11 cellular contexts compared by ENCODE assay signal in the genomic region with DNA sequence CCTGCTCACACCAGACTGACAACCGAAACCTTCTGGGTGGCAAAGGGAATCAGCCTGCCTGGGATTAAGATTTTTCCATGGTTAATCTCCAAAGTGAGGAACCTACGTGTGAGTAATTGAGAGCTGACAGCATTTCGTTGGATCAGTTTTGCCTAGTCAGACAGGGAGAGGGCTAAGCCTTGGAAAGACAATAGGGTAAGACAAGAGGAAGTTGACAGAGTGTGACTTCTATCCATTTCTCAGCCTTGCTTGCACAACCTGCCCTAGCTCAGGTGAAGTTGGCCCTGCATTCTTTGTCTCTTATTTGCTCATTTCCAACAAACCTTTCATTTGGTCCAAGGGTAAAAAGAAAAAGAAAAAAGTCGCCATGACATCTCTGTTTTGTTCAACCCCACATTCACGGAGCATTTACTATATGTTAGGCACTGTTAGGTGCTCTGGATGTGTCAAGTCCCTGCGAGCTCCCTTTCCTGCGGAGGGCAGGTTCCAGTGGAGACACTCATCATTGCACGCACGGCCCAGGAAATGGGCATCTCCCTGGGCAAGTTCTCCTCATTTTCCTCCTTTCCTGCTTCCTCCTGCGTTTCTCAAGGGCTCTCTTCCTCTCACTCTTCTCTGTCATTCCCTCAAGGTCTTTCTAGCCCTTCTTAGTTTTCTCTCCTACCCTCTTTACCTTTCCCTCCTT. TPM values are rescaled to one million over a fixed set of nuclear protein-coding genes. Genes with fewer than 3 reads are reported as not detected.
DNase-seq lines count a peak whose midpoint lies in the region; ATAC-seq, FAIRE-seq and TF ChIP-seq lines count a peak whose summit lies in the region.
"Had no signal": no experiment of that assay in that cellular context is flagged by ENCODE, and none has a peak within 500 bp of the region (broad histone marks: within the 10 kb centered on the region; RNA-seq: fewer than 3 reads in every experiment).

No MANE protein-coding gene starts in this region.

- no peak for TF ChIP-seq CTCF in A549 (IDR thresholded peaks at IDR 0.05)
- TF ChIP-seq CTCF in endothelial cell of umbilical vein (IDR thresholded peaks at IDR 0.05; ENCODE audit: extremely low read depth in 1 of 2, insufficient read depth in 1 of 2, low read depth in 1 of 2, low read length in 2 of 2): no peak
- TF ChIP-seq CTCF in ovary (IDR thresholded peaks at IDR 0.05): no peak

- H3K36me3 ChIP-seq in endothelial cell of umbilical vein (ENCODE audit: control insufficient read depth in 2 of 2, extremely low read depth in 1 of 2, insufficient read depth in 2 of 2, low read length in 2 of 2) (no peaks in the 10 kb centered on the region), ovary (no peaks in the 10 kb centered on the region), Karpas-422 (ENCODE audit: insufficient read depth, low read length) (no peaks in the 10 kb centered on the region)

- H3K4me3 ChIP-seq in A549 (no peak overlapping the region), endothelial cell of umbilical vein (replicated peaks in 1 of 3; ENCODE audit: insufficient read depth in 1 of 3, low read depth in 1 of 3, low read length in 3 of 3) (no peak overlapping the region), ovary (no peak overlapping the region), Karpas-422 (ENCODE audit: low read length) (no peak overlapping the region)

- H2AFZ ChIP-seq in endothelial cell of umbilical vein (ENCODE audit: low read depth, low read length) (no peak overlapping the region), Karpas-422 (ENCODE audit: low read length) (no peak overlapping the region)

- no peaks in the 10 kb centered on the region for H3K9me3 ChIP-seq in A549
- no peaks in the 10 kb centered on the region for H3K9me3 ChIP-seq in endothelial cell of umbilical vein (replicated peaks; ENCODE audit: control insufficient read depth, insufficient read depth, low read length)
- no peaks in the 10 kb centered on the region for H3K9me3 ChIP-seq in ovary
- no peaks in the 10 kb centered on the region for H3K9me3 ChIP-seq in Karpas-422 (ENCODE audit: low read length)

- peak overlapping the region; percentile 89 to 98 for H3K27ac ChIP-seq in A549
- H3K27ac ChIP-seq in endothelial cell of umbilical vein (ENCODE audit: insufficient read depth, low read depth, low read length): peak overlapping the region; percentile 49
- peak overlapping the region; percentile 7 to 20 for H3K27ac ChIP-seq in ovary
- no peak overlapping the region for H3K27ac ChIP-seq in Karpas-422 (ENCODE audit: low read length)

- H3K9ac ChIP-seq in endothelial cell of umbilical vein (replicated peaks; ENCODE audit: extremely low read depth, insufficient read depth, low read length): no peak overlapping the region
- no peak overlapping the region for H3K9ac ChIP-seq in Karpas-422 (ENCODE audit: low read length)

- H3K27me3 ChIP-seq in endothelial cell of umbilical vein (ENCODE audit: control insufficient read depth in 2 of 2, insufficient read depth in 2 of 2, low read length in 2 of 2) (no peaks in the 10 kb centered on the region), ovary (no peaks in the 10 kb centered on the region), Karpas-422 (ENCODE audit: low read length) (0 out of 2 replicates have a peak, but pooled peaks cover 2% of the 10 kb centered on the region)

- FAIRE-seq in A549 (lab: Jason Lieb, UNC) (peak; percentile 28), endothelial cell of umbilical vein (lab: Jason Lieb, UNC) (peak; percentile 85)

- H3K4me1 ChIP-seq in A549: peaks cover 97% of the 10 kb centered on the region
- peaks cover 58% of the 10 kb centered on the region for H3K4me1 ChIP-seq in endothelial cell of umbilical vein (ENCODE audit: control insufficient read depth, extremely low read depth, insufficient read depth, low read length)
- peaks cover 32% of the 10 kb centered on the region for H3K4me1 ChIP-seq in ovary (ENCODE audit: insufficient read depth)
- no peaks in the 10 kb centered on the region for H3K4me1 ChIP-seq in Karpas-422 (ENCODE audit: low read length)

- BruUV-seq in endothelial cell of umbilical vein (replicated peaks; lab: Mats Ljungman, UMichigan): no TSS peak

- WGBS in A549 (ENCODE audit: missing lambda C conversion rate): 17% methylated on average over 10 of the region's 10 CpGs
- WGBS in ovary, 3 donors: 68 to 72% (median 69%) methylated on average over 10 of the region's 10 CpGs

- H3K9me1 ChIP-seq in endothelial cell of umbilical vein (replicated peaks; ENCODE audit: control insufficient read depth, extremely low read depth, insufficient read depth, low read length): no peaks in the 10 kb centered on the region

- POLR2A ChIA-PET in A549 (lab: Yijun Ruan, JAX): no interaction called here
- POLR2A ChIA-PET in endothelial cell of umbilical vein (lab: Charles Lee): no interaction called here

- H3K4me2 ChIP-seq in A549 (peak overlapping the region; percentile 69), endothelial cell of umbilical vein (ENCODE audit: insufficient read depth, low read length) (no peak overlapping the region), Karpas-422 (ENCODE audit: low read depth, low read length, poor library complexity, severe bottlenecking) (no peak overlapping the region)

- CTCF ChIA-PET in A549 (lab: Yijun Ruan, JAX): interaction anchor here (0.6 to 49.7 kb wide), 6 partner anchors 11 to 104 kb away, joined by 3 to 1281 read pairs (median 3); a partner anchor contains a TSS
- CTCF ChIA-PET in endothelial cell of umbilical vein (lab: Charles Lee): interaction anchor here (0.7 to 5.6 kb wide), 3 partner anchors 9 to 25 kb away, joined by 3 to 72 read pairs (median 4); a partner anchor contains a TSS

- H4K20me1 ChIP-seq in endothelial cell of umbilical vein (replicated peaks; ENCODE audit: control insufficient read depth, extremely low read depth, insufficient read depth, low read length) (no peaks in the 10 kb centered on the region), Karpas-422 (ENCODE audit: insufficient read depth, low read depth, low read length) (no peaks in the 10 kb centered on the region)

- no peak for TF ChIP-seq RAD21 in A549 (conservative IDR thresholded peaks at IDR 0.05 in 1 of 2, IDR thresholded peaks at IDR 0.05 in 1 of 2)

- DNase-seq in A549 (ENCODE audit: low read depth in 1 of 2, low spot score in 1 of 2): peak in 1 of 2 experiments; percentile 66
- peak; percentile 62 for DNase-seq in RPMI7951 (ENCODE audit: low read depth)
- no peak for DNase-seq in endothelial cell of umbilical vein (ENCODE audit: low read depth, low spot score)
- DNase-seq in ovary: no peak
- no peak for DNase-seq in Karpas-422
- no peak for DNase-seq in activated CD4-positive, alpha-beta T cell treated with anti-CD3 and anti-CD28 coated beads, Interleukin-2, amount 50 U/mL, for 48 hours
- no peak for DNase-seq in stimulated activated CD4-positive, alpha-beta T cell treated with anti-CD3 and anti-CD28 coated beads, Interleukin-1b, Interleukin-23, amount 100 ng/mL, for 48 hours
- no peak for DNase-seq in left colon
- DNase-seq: activated naive CD4-positive, alpha-beta T cell treated with Interleukin-2 at 50 U/mL for 16 hours; MV-4-11; NCI-H524 had no signal

- dilution Hi-C loops in endothelial cell of umbilical vein (cut with MboI; ENCODE audit: extremely low pct_ligation_motif_present, low sequenced_read_pairs): no loop called here

- ATAC-seq in A549 (peak in 1 of 2 experiments; percentile 26; a peak in 3 of 6 replicates), left colon (no peak)

- H3K9me2 ChIP-seq in Karpas-422 (replicated peaks; ENCODE audit: insufficient read depth, low read length): no peaks in the 10 kb centered on the region

- TF ChIP-seq POLR2A in A549 (IDR thresholded peaks at IDR 0.05; ENCODE audit: low read length) (no peak), endothelial cell of umbilical vein (IDR thresholded peaks at IDR 0.05; ENCODE audit: low read depth, low read length) (no peak), ovary (IDR thresholded peaks at IDR 0.05) (no peak)

- intact Hi-C loops in endothelial cell of umbilical vein (cut with micrococcal nuclease) (loop anchor here (10.0 kb wide), 1 partner anchor 1908 kb away; a partner anchor contains a TSS), ovary (cut with DNase I) (no loop called here), left colon (cut with DNase I, micrococcal nuclease) (no loop called here)

- H3K79me2 ChIP-seq in endothelial cell of umbilical vein (ENCODE audit: control insufficient read depth, insufficient read depth, low read length) (peaks cover 50% of the 10 kb centered on the region), Karpas-422 (ENCODE audit: low read length) (no peaks in the 10 kb centered on the region)

- TF ChIP-seq EP300 in A549 (IDR thresholded peaks at IDR 0.05): no peak
- no peak for TF ChIP-seq EP300 in ovary (IDR thresholded peaks at IDR 0.05)

TF ChIP-seq in A549, 52 proteins besides CTCF, POLR2A, EP300 and RAD21 (continues in another document):
- TF ChIP-seq FOXS1 (CRISPR knock-in tag; IDR thresholded peaks at IDR 0.05): no peak

TF ChIP-seq in endothelial cell of umbilical vein, 7 proteins besides CTCF, POLR2A, EP300 and RAD21:
- no peak for TF ChIP-seq FOS (IDR thresholded peaks at IDR 0.05; ENCODE audit: borderline replicate concordance, insufficient read depth, low read length)

RNA-seq across cellular contexts. Expression of a gene that starts 23.3 kb away (rescaled TPM):
- polyA plus RNA-seq in A549 (2011; rRNA removed) (18.7 and 26.2 TPM in 2 replicates), A549 (2017; fragmentation: RNase III; extraction: RNeasy Plus Mini Kit Qiagen cat#74134 plus additional on column Dnase treatment) (41.3 to 43.8 TPM (median 41.3 TPM) in 3 replicates), endothelial cell of umbilical vein (30.7 and 35.6 TPM in 2 replicates), ovary (10 to 100 TPM; 36.1 to 45.5 TPM)
- polyA plus RNA-seq in A549 (2012; cell fraction: cytosol; rRNA removed): 18.7 and 25.7 TPM in 2 replicates
- polyA plus RNA-seq in A549 (2012; cell fraction: nucleus; rRNA removed): 56.7 and 57.8 TPM in 2 replicates
- polyA minus RNA-seq in A549 (2011; rRNA and poly(A)+ RNA removed): 41.2 and 49.0 TPM in 2 replicates
- 77.3 and 80.8 TPM in 2 replicates for total RNA-seq in RPMI7951 (2014; rRNA removed; shearing (Covaris generic))
- total RNA-seq in endothelial cell of umbilical vein (53.6 and 57.6 TPM in 2 replicates), ovary (10 to 100 TPM; 29.9 to 90.0 (median 71.2) TPM), left colon (1 to 10 TPM; 5.6 to 9.2 TPM)
- polyA plus RNA-seq in endothelial cell of umbilical vein (2011; cell fraction: cytosol; rRNA removed): 25.8 and 25.9 TPM in 2 replicates
- polyA plus RNA-seq in endothelial cell of umbilical vein (2011; cell fraction: nucleus; rRNA removed): 62.9 and 76.2 TPM in 2 replicates
- polyA plus RNA-seq in endothelial cell of umbilical vein (2012): 39.0 and 44.6 TPM in 2 replicates
- 63.2 and 77.1 TPM in 2 replicates for polyA minus RNA-seq in endothelial cell of umbilical vein
- polyA minus RNA-seq in endothelial cell of umbilical vein (2011; cell fraction: cytosol; rRNA and poly(A)+ RNA removed): 21.1 TPM
- polyA minus RNA-seq in endothelial cell of umbilical vein (2011; cell fraction: nucleus; rRNA and poly(A)+ RNA removed): 40.4 and 44.9 TPM in 2 replicates
- not detected in 2 replicates for total RNA-seq in Karpas-422 (2014; rRNA removed; shearing (Covaris generic); ENCODE audit: low replicate concordance)
